In the genomic region with DNA sequence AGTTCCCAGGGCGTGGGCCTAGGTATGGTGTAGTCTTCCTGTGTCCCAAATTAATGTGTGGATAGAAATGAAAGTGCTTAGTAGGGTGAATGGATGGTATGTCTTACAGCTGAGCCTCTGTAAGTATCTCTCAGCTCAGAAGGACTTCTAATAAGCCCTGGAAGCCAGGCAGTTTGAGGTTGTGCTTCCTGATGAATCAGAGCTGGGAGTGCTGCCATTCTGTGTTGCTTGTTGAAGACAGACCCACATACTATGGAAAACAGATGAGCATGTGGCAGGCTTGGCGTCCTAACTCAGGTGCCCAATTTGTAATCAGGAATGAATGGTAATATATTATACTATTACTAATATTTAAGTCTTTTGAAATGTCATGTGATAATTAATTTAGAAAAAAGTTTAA, we compare ENCODE assay signal across 17 cellular contexts.
DNase-seq lines count a peak whose midpoint lies in the region; ATAC-seq and TF ChIP-seq lines count a peak whose summit lies in the region.
"Had no signal": no experiment of that assay in that cellular context is flagged by ENCODE, and none has a peak within 500 bp of the region (broad histone marks: within the 10 kb centered on the region; RNA-seq: fewer than 3 reads in every experiment).

No MANE protein-coding gene starts in this region.

- H3K4me3 ChIP-seq in right atrium auricular region (no peak overlapping the region), astrocyte of the cerebellum (ENCODE audit: low read depth, low read length) (no peak overlapping the region), esophagus squamous epithelium (no peak overlapping the region)
- H3K4me3 ChIP-seq: PC-9, tibial artery had no signal

- H3K9me3 ChIP-seq in right atrium auricular region (no peaks in the 10 kb centered on the region), esophagus squamous epithelium (no peaks in the 10 kb centered on the region)
- H3K9me3 ChIP-seq: tibial artery had no signal

- no peak overlapping the region for H3K27ac ChIP-seq in right atrium auricular region
- no peak overlapping the region for H3K27ac ChIP-seq in esophagus squamous epithelium
- H3K27ac ChIP-seq: PC-9, tibial artery had no signal

- in situ Hi-C loops in astrocyte of the cerebellum (cut with HindIII; ENCODE audit: low sequenced_read_pairs): no loop called here

- no peaks in the 10 kb centered on the region for H3K4me1 ChIP-seq in right atrium auricular region
- no peaks in the 10 kb centered on the region for H3K4me1 ChIP-seq in esophagus squamous epithelium
- H3K4me1 ChIP-seq: tibial artery had no signal

- WGBS in esophagus squamous epithelium, 2 donors: 56 to 82% methylated on average over 2 of the region's 2 CpGs

- H3K27me3 ChIP-seq in right atrium auricular region (no peaks in the 10 kb centered on the region), esophagus squamous epithelium (no peaks in the 10 kb centered on the region)
- H3K27me3 ChIP-seq: tibial artery had no signal

- intact Hi-C loops in left ventricle myocardium superior (cut with micrococcal nuclease): no loop called here
- intact Hi-C loops in esophagus squamous epithelium (cut with DNase I): no loop called here

- TF ChIP-seq POLR2A in esophagus squamous epithelium (IDR thresholded peaks at IDR 0.05): no peak

- ATAC-seq in left ventricle myocardium superior: peak; percentile 21
- ATAC-seq in GM21526 (IDR thresholded peaks at IDR 0.05; ENCODE audit: low FRiP score, unreplicated experiment): no peak

- DNase-seq in left ventricle myocardium superior: no peak
- DNase-seq in right atrium auricular region (ENCODE audit: low spot score): no peak
- peak; percentile 79 for DNase-seq in astrocyte of the cerebellum (ENCODE audit: low read depth)
- peak; percentile 78 for DNase-seq in iris pigment epithelial cell (ENCODE audit: low read depth)
- DNase-seq in SK-N-DZ (ENCODE audit: low spot score): no peak
- DNase-seq in esophagus squamous epithelium (lab: John Stamatoyannopoulos, UW): no peak
- DNase-seq in epidermal melanocyte (ENCODE audit: insufficient read length, low spot score): no peak
- DNase-seq: activated CD4-positive, alpha-beta T cell treated with anti-CD3 and anti-CD28 coated beads, Interleukin-2, amount 50 U/mL, for 1 hour; activated gamma-delta T cell; cerebellar nuclear complex; left cardiac atrium; NCI-H1105; NCI-H2227 treated with DMSO at 0.1 percent for 48 hours; PC-9; stimulated activated CD4-positive, alpha-beta T cell treated with anti-CD3 and anti-CD28 coated beads, Interleukin-12 subunit alpha, Interleukin-12 subunit beta, amount 100 ng/mL, for 4 hours; tibial artery had no signal

- no peak for TF ChIP-seq CTCF in right atrium auricular region (IDR thresholded peaks at IDR 0.05)
- TF ChIP-seq CTCF in astrocyte of the cerebellum (IDR thresholded peaks at IDR 0.05; ENCODE audit: low read depth, low read length, missing control alignments): no peak
- no peak for TF ChIP-seq CTCF in esophagus squamous epithelium (IDR thresholded peaks at IDR 0.05)

- H3K36me3 ChIP-seq in right atrium auricular region (peaks cover 80% of the 10 kb centered on the region), esophagus squamous epithelium (no peaks in the 10 kb centered on the region)

Comparison
In these comparisons a context has a peak if more than half of its experiments do, and no peak if none do; other contexts are left out.
1. DNase-seq: peak in astrocyte of the cerebellum (single experiment) and iris pigment epithelial cell (single experiment); none in left ventricle myocardium superior (single experiment), right atrium auricular region (single experiment), SK-N-DZ (single experiment), esophagus squamous epithelium (single experiment) and epidermal melanocyte (single experiment).